Comparison of ENCODE assay signal across 8 cellular contexts in the genomic region with DNA sequence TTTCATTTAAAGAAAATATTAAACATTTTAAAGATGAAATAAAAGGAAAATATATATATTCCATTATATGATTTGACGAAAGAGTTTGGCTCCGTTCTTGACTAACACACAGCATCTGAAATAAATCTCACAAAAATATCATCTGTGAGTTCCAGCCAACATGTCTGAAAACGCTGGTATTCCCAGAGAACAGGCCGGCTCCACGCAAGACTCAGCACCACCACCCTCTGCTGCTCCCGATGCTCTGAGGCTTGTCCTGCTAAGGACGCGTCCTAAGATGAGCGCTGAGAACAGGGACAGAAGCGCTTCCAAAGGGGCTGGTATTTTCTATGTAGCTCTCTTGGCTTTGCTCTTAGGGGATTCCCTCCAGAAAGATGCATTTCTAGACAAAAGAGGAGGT.
"Had no signal": no experiment of that assay in that cellular context is flagged by ENCODE, and none has a peak within 500 bp of the region (broad histone marks: within the 10 kb centered on the region; RNA-seq: fewer than 3 reads in every experiment).

No MANE protein-coding gene starts in this region.

- H3K27ac Mint-ChIP-seq: GM23338, HFFc6 had no signal

- ATAC-seq: GM23338, HCT116 had no signal

- H3K9me3 ChIP-seq: HAP-1 had no signal

- H3K9me3 Mint-ChIP-seq: GM23338, H9, HFFc6 had no signal

- H2AFZ ChIP-seq: GM23248, GM23338 had no signal

- DNase-seq: GM23248, GOT3, H9, HCEC 1CT, HFFc6 had no signal

- H3K4me3 ChIP-seq: GM23248, GM23338, HAP-1 had no signal

- H3K4me2 ChIP-seq: GM23338 had no signal

- H3K36me3 ChIP-seq: HAP-1 had no signal

- H3K27ac ChIP-seq: GM23248 had no signal
